Comparison of ENCODE assay signal across 1 cellular context in genomic region chr4:172998527-172999469, GRCh38.
TF ChIP-seq lines count a peak whose summit lies in the region.

No MANE protein-coding gene starts in this region.

TF ChIP-seq in K562, 482 proteins besides CTCF, POLR2A, EP300 and RAD21 (continued from another document and continues in another):
- TF ChIP-seq CREB3 (tag; conservative IDR thresholded peaks at IDR 0.05; ENCODE audit: low read depth) (no peak), SMAD2 (IDR thresholded peaks at IDR 0.05; ENCODE audit: low read depth, low read length) (no peak), CUX1 (CRISPR knock-in tag; IDR thresholded peaks at IDR 0.05) (peak; percentile 56), MEF2A (IDR thresholded peaks at IDR 0.05; ENCODE audit: control insufficient read depth, low read depth, low read length) (0 out of 2 replicates have a peak, but pooled peaks have one; percentile 31), MECOM (CRISPR knock-in tag; IDR thresholded peaks at IDR 0.05) (0 out of 2 replicates have a peak, but pooled peaks have one; percentile 38), NR2C1 (IDR thresholded peaks at IDR 0.05) (no peak), NR2C1 (tag; IDR thresholded peaks at IDR 0.05) (peak; percentile 31; the same call in 1 of the 2 replicates), MXI1 (IDR thresholded peaks at IDR 0.05; ENCODE audit: low read depth, low read length) (no peak), FOXJ3 (CRISPR knock-in tag; IDR thresholded peaks at IDR 0.05) (no peak), ETS1 (conservative IDR thresholded peaks at IDR 0.05; ENCODE audit: control insufficient read depth, low read depth, low read length) (peak; percentile 89), ZNF436 (CRISPR knock-in tag; IDR thresholded peaks at IDR 0.05) (no peak), ZNF592 (IDR thresholded peaks at IDR 0.05) (peak; percentile 75), JUN (IDR thresholded peaks at IDR 0.05; ENCODE audit: borderline replicate concordance, low read depth, low read length) (peak; percentile 44; the same call in 1 of the 2 replicates), JUN (CRISPR knock-in tag; IDR thresholded peaks at IDR 0.05; ENCODE audit: borderline replicate concordance) (no peak), BRD9 (IDR thresholded peaks at IDR 0.05; ENCODE audit: low read depth, partially characterized antibody) (peak; percentile 65), PBX2 (CRISPR knock-in tag; IDR thresholded peaks at IDR 0.05; ENCODE audit: low read depth) (no peak), PBX2 (tag; conservative IDR thresholded peaks at IDR 0.05; ENCODE audit: low read depth) (peak; percentile 62), ZNF354B (CRISPR knock-in tag; IDR thresholded peaks at IDR 0.05) (no peak), NFXL1 (CRISPR knock-in tag; IDR thresholded peaks at IDR 0.05) (no peak), RBM15 (IDR thresholded peaks at IDR 0.05; ENCODE audit: insufficient read depth, low read length) (no peak), NUFIP1 (IDR thresholded peaks at IDR 0.05; ENCODE audit: partially characterized antibody) (no peak), ZNF655 (CRISPR knock-in tag; IDR thresholded peaks at IDR 0.05) (no peak), MBD2 (IDR thresholded peaks at IDR 0.05; ENCODE audit: borderline replicate concordance, low read depth) (peak; percentile 70; the same call in 1 of the 2 replicates), HIVEP1 (CRISPR knock-in tag; IDR thresholded peaks at IDR 0.05) (no peak), RBM34 (IDR thresholded peaks at IDR 0.05; ENCODE audit: borderline replicate concordance, insufficient read depth, low read length) (no peak), NBN (IDR thresholded peaks at IDR 0.05; ENCODE audit: low read depth) (peak; percentile 32), KDM2B (CRISPR knock-in tag; IDR thresholded peaks at IDR 0.05) (no peak), HMG20A (CRISPR knock-in tag; conservative IDR thresholded peaks at IDR 0.05) (no peak), MNT (conservative IDR thresholded peaks at IDR 0.05) (peak; percentile 58 to 83), MEIS2 (IDR thresholded peaks at IDR 0.05; ENCODE audit: partially characterized antibody) (peak; percentile 85), CBX8 (IDR thresholded peaks at IDR 0.05; ENCODE audit: borderline replicate concordance, extremely low read depth, low read depth, low read length, poor library complexity, severe bottlenecking) (no peak), CAMTA2 (CRISPR knock-in tag; conservative IDR thresholded peaks at IDR 0.05) (no peak), NELFE (IDR thresholded peaks at IDR 0.05; ENCODE audit: insufficient read depth, insufficient read length) (no peak), VEZF1 (CRISPR knock-in tag; IDR thresholded peaks at IDR 0.05) (peak; percentile 92), ZNF224 (CRISPR knock-in tag; IDR thresholded peaks at IDR 0.05) (no peak), HDAC1 (IDR thresholded peaks at IDR 0.05) (peak in 1 of 2 experiments; percentile 93; a peak in 2 of 4 replicates), THRB (CRISPR knock-in tag; conservative IDR thresholded peaks at IDR 0.05) (0 out of 2 replicates have a peak, but pooled peaks have one; percentile 18), HCFC1 (IDR thresholded peaks at IDR 0.05; ENCODE audit: low read depth, low read length) (no peak), ZNF551 (CRISPR knock-in tag; IDR thresholded peaks at IDR 0.05) (no peak), MAFF (IDR thresholded peaks at IDR 0.05; ENCODE audit: low read length) (no peak; the same call in 1 of the 2 replicates)
